11 cellular contexts compared by ENCODE assay signal in the genomic region with DNA sequence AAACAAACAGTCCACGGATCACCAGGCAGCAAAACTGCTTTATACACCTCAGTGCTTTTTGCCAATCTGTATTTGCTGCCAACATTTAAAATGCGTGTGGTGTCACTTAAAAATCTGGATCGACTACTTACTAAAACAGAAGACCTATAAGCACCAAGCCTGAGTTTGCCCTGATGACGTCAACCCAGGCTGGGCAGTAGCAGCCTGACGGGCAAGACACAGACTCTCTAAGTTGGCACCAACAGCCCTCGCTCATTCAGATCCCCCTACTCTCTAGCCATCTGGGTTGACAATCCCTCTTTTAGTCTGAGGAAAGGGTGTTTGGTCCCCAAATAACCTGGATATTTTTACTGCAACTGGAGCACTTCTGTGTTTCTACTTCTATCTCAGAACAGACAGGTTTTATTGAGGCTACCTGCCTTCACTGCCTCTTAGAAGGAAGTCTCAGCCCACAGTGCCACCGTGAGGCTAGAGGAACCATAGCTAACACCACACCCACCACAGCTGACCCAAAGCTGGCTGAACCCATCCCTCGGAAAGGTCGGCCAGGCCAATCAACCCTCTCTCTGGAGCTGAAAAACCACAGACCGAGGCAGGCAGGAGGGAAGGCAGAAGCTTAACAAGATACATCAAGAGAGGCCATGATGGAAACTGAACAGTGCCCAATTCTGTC. TPM values are rescaled to one million over a fixed set of nuclear protein-coding genes. Genes with fewer than 3 reads are reported as not detected.
DNase-seq lines count a peak whose midpoint lies in the region; ATAC-seq, FAIRE-seq and TF ChIP-seq lines count a peak whose summit lies in the region.
"Had no signal": no experiment of that assay in that cellular context is flagged by ENCODE, and none has a peak within 500 bp of the region (broad histone marks: within the 10 kb centered on the region; RNA-seq: fewer than 3 reads in every experiment).

No MANE protein-coding gene starts in this region.

- no peak for TF ChIP-seq POLR2A in A549 (IDR thresholded peaks at IDR 0.05; ENCODE audit: low read length)

- peak in 1 of 2 experiments; percentile 20 for DNase-seq in A549 (ENCODE audit: low read depth in 1 of 2, low spot score in 1 of 2)
- no peak for DNase-seq in HFF-Myc (ENCODE audit: extremely low read depth, low read depth)
- peak; percentile 42 for DNase-seq in bronchial epithelial cell (ENCODE audit: low read depth)
- peak; percentile 86 for DNase-seq in left lobe of liver (ENCODE audit: low spot score)
- DNase-seq in activated CD8-positive, alpha-beta memory T cell treated with anti-CD3 and anti-CD28 coated beads, Interleukin-2, amount 50 U/mL, for 48 hours = no peak
- DNase-seq in HAP-1 (ENCODE audit: low spot score in 2 of 2) = no peak
- DNase-seq in posterior vena cava (ENCODE audit: low spot score) = no peak
- no peak for DNase-seq in HEK293T (ENCODE audit: extremely low spot score)
- DNase-seq: NCI-H1105 treated with DMSO at 0.1 percent for 48 hours, SHP77 had no signal

- intact Hi-C loops in posterior vena cava (cut with DNase I) = no loop called here

- POLR2A ChIA-PET in A549 (lab: Yijun Ruan, JAX) (no interaction called here), HEK293T (lab: Yijun Ruan, JAX) (no interaction called here)

- no peaks in the 10 kb centered on the region for H3K9me3 ChIP-seq in A549
- H3K9me3 ChIP-seq in HAP-1 = no peaks in the 10 kb centered on the region
- H3K9me3 ChIP-seq: Caco-2 had no signal

- H3K27me3 ChIP-seq in bronchial epithelial cell (ENCODE audit: control insufficient read depth, insufficient read depth, low read length) (no peaks in the 10 kb centered on the region), HAP-1 (ENCODE audit: low read depth) (no peaks in the 10 kb centered on the region)

- in situ Hi-C loops in HAP-1 (cut with MboI; ENCODE audit: low sequenced_read_pairs) = no loop called here

- H3K4me2 ChIP-seq in A549 = no peak overlapping the region

- TF ChIP-seq CTCF in A549 (IDR thresholded peaks at IDR 0.05) (0 out of 3 replicates have a peak, but pooled peaks have one; percentile 6), HFF-Myc (IDR thresholded peaks at IDR 0.05; ENCODE audit: low read depth, low read length, missing control alignments) (peak; percentile 12), bronchial epithelial cell (IDR thresholded peaks at IDR 0.05; ENCODE audit: insufficient read depth, low read length, severe bottlenecking) (peak; percentile 59)

- H3K4me1 ChIP-seq in A549 (peaks cover 2% of the 10 kb centered on the region; the same call in 1 of the 3 replicates), HAP-1 (no peaks in the 10 kb centered on the region)
- H3K4me1 ChIP-seq: Caco-2 had no signal

- WGBS in A549 (ENCODE audit: missing lambda C conversion rate) = 82% methylated on average over 9 of the region's 10 CpGs

- H3K36me3 ChIP-seq in bronchial epithelial cell (ENCODE audit: control insufficient read depth, insufficient read depth, low read length) = peaks cover 27% of the 10 kb centered on the region
- H3K36me3 ChIP-seq in HAP-1 (replicated peaks) = peaks cover 96% of the 10 kb centered on the region

- no peak overlapping the region for H3K27ac ChIP-seq in A549

- CTCF ChIA-PET in A549 (lab: Yijun Ruan, JAX) (interaction anchor here (0.8 to 1.1 kb wide), 2 partner anchors 16 to 31 kb away, joined by 4 to 5 read pairs; no protein-coding TSS in a partner anchor), HEK293T (lab: Yijun Ruan, JAX) (interaction anchor here (0.7 kb wide), 1 partner anchor 89 kb away, joined by 3 read pairs; no protein-coding TSS in a partner anchor)

- ATAC-seq in A549 = peak in 1 of 2 experiments; percentile 71; a peak in 3 of 6 replicates
- ATAC-seq in left lobe of liver = peak; percentile 98

- FAIRE-seq in A549 (lab: Jason Lieb, UNC) (no peak), bronchial epithelial cell (lab: Jason Lieb, UNC) (no peak)

- TF ChIP-seq RAD21 in A549 (conservative IDR thresholded peaks at IDR 0.05 in 1 of 2, IDR thresholded peaks at IDR 0.05 in 1 of 2) = peak in 1 of 2 experiments; percentile 4; a peak in 1 of 5 replicates

- no peak for TF ChIP-seq EP300 in A549 (IDR thresholded peaks at IDR 0.05)

- no peak overlapping the region for H3K4me3 ChIP-seq in A549
- no peak overlapping the region for H3K4me3 ChIP-seq in HFF-Myc (replicated peaks; ENCODE audit: low read depth, low read length)
- no peak overlapping the region for H3K4me3 ChIP-seq in bronchial epithelial cell (ENCODE audit: low read depth, low read length)
- H3K4me3 ChIP-seq in HAP-1 = no peak overlapping the region

TF ChIP-seq in A549, 52 proteins besides CTCF, POLR2A, EP300 and RAD21 (continues in another document):
- no peak for TF ChIP-seq MYC (IDR thresholded peaks at IDR 0.05; ENCODE audit: borderline replicate concordance, low read length)
- TF ChIP-seq JUN (IDR thresholded peaks at IDR 0.05) = no peak
- no peak for TF ChIP-seq CBX2 (IDR thresholded peaks at IDR 0.05; ENCODE audit: borderline replicate concordance, low read depth)
- TF ChIP-seq, protein P1, sequence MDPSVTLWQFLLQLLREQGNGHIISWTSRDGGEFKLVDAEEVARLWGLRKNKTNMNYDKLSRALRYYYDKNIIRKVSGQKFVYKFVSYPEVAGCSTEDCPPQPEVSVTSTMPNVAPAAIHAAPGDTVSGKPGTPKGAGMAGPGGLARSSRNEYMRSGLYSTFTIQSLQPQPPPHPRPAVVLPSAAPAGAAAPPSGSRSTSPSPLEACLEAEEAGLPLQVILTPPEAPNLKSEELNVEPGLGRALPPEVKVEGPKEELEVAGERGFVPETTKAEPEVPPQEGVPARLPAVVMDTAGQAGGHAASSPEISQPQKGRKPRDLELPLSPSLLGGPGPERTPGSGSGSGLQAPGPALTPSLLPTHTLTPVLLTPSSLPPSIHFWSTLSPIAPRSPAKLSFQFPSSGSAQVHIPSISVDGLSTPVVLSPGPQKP (IDR thresholded peaks at IDR 0.05; ENCODE audit: low read depth, low read length) = no peak
- TF ChIP-seq, protein P2, sequence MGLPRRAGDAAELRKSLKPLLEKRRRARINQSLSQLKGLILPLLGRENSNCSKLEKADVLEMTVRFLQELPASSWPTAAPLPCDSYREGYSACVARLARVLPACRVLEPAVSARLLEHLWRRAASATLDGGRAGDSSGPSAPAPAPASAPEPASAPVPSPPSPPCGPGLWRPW (IDR thresholded peaks at IDR 0.05) = no peak
- TF ChIP-seq RNF2 (IDR thresholded peaks at IDR 0.05; ENCODE audit: borderline replicate concordance, low read depth) = no peak
- TF ChIP-seq, protein P3, sequence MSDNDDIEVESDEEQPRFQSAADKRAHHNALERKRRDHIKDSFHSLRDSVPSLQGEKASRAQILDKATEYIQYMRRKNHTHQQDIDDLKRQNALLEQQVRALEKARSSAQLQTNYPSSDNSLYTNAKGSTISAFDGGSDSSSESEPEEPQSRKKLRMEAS (IDR thresholded peaks at IDR 0.05) = no peak

TF ChIP-seq in HEK293T, 16 proteins besides CTCF, POLR2A, EP300 and RAD21:
- TF ChIP-seq NFRKB (IDR thresholded peaks at IDR 0.05) = no peak
- no peak for TF ChIP-seq BHLHE40 (IDR thresholded peaks at IDR 0.05; ENCODE audit: borderline replicate concordance)
- TF ChIP-seq L3MBTL2 (conservative IDR thresholded peaks at IDR 0.05) = no peak
- no peak for TF ChIP-seq FOXK2 (IDR thresholded peaks at IDR 0.05)
- no peak for TF ChIP-seq ELF4 (IDR thresholded peaks at IDR 0.05)
- no peak for TF ChIP-seq CTBP1 (IDR thresholded peaks at IDR 0.05; ENCODE audit: borderline replicate concordance)
- no peak for TF ChIP-seq HDGF (IDR thresholded peaks at IDR 0.05; ENCODE audit: borderline replicate concordance)

RNA-seq across cellular contexts. Expression of a gene that starts 6.9 kb away (rescaled TPM):
- polyA plus RNA-seq in A549 (2011; rRNA removed) (39.3 and 42.4 TPM in 2 replicates), A549 (2017; fragmentation: RNase III; extraction: RNeasy Plus Mini Kit Qiagen cat#74134 plus additional on column Dnase treatment) (42.3 to 43.9 TPM (median 43.6 TPM) in 3 replicates)
- 31.8 and 35.5 TPM in 2 replicates for polyA plus RNA-seq in A549 (2012; cell fraction: cytosol; rRNA removed)
- 154 and 201 TPM in 2 replicates for polyA plus RNA-seq in A549 (2012; cell fraction: nucleus; rRNA removed)
- polyA minus RNA-seq in A549 (2011; rRNA and poly(A)+ RNA removed) = 19.3 and 21.0 TPM in 2 replicates
- total RNA-seq in bronchial epithelial cell (19.5 and 21.6 TPM in 2 replicates), left lobe of liver (35.4 TPM), posterior vena cava (10 to 100 TPM; 50.4 to 51.1 TPM)

RNA-seq across cellular contexts. Expression of a gene that starts 7.0 kb away (rescaled TPM):
- 18.2 and 18.4 TPM in 2 replicates for polyA plus RNA-seq in A549 (2011; rRNA removed)
- polyA plus RNA-seq in A549 (2012; cell fraction: cytosol; rRNA removed) = 45.1 and 50.4 TPM in 2 replicates
- polyA plus RNA-seq in A549 (2012; cell fraction: nucleus; rRNA removed) = 56.6 and 76.6 TPM in 2 replicates
- 27.2 to 27.6 TPM (median 27.5 TPM) in 3 replicates for polyA plus RNA-seq in A549 (2017; fragmentation: RNase III; extraction: RNeasy Plus Mini Kit Qiagen cat#74134 plus additional on column Dnase treatment)
- polyA minus RNA-seq in A549 (2011; rRNA and poly(A)+ RNA removed) = 22.9 and 36.1 TPM in 2 replicates
- total RNA-seq in bronchial epithelial cell = 37.5 and 78.2 TPM in 2 replicates
- total RNA-seq in left lobe of liver = 50.9 TPM
- 10 to 100 TPM; 12.6 to 19.3 TPM for total RNA-seq in posterior vena cava

RNA-seq across cellular contexts. Expression of a gene that starts 37.4 kb away (rescaled TPM):
- polyA plus RNA-seq in A549 (2011; rRNA removed) = 0.85 and 0.92 TPM in 2 replicates
- polyA plus RNA-seq in A549 (2012; cell fraction: cytosol; rRNA removed) = 1.3 and 1.8 TPM in 2 replicates
- 4.5 and 4.8 TPM in 2 replicates for polyA plus RNA-seq in A549 (2012; cell fraction: nucleus; rRNA removed)
- polyA plus RNA-seq in A549 (2017; fragmentation: RNase III; extraction: RNeasy Plus Mini Kit Qiagen cat#74134 plus additional on column Dnase treatment) = 1.3 to 1.7 TPM (median 1.6 TPM) in 3 replicates
- 0.78 and 1.9 TPM in 2 replicates for polyA minus RNA-seq in A549 (2011; rRNA and poly(A)+ RNA removed)
- 1.3 TPM in 2 replicates for total RNA-seq in bronchial epithelial cell
- 77.8 TPM for total RNA-seq in left lobe of liver
- 1 to 10 TPM; 4.9 to 8.0 TPM for total RNA-seq in posterior vena cava

Comparison
In these comparisons a context has a peak if more than half of its experiments do, and no peak if none do; other contexts are left out.
1. DNase-seq: peak in bronchial epithelial cell (single experiment) and left lobe of liver (single experiment); none in HFF-Myc (single experiment), activated CD8-positive, alpha-beta memory T cell treated with anti-CD3 and anti-CD28 coated beads, Interleukin-2, amount 50 U/mL, for 48 hours (single experiment), HAP-1 (0 of 2), posterior vena cava (single experiment) and HEK293T (single experiment).
2. CTCF ChIP-seq: peak in every context shown above with its lines; median percentile 59 in bronchial epithelial cell; 12 in HFF-Myc; 6 in A549.